In genomic region chr1:31798433-31799195, GRCh38 we compare ENCODE assay signal across 8 cellular contexts. TPM values are rescaled to one million over a fixed set of nuclear protein-coding genes. Genes with fewer than 3 reads are reported as not detected.
DNase-seq lines count a peak whose midpoint lies in the region; TF ChIP-seq lines count a peak whose summit lies in the region.

No MANE protein-coding gene starts in this region.

- no peaks in the 10 kb centered on the region for H3K9me3 ChIP-seq in mesenchymal stem cell (ENCODE audit: control insufficient read depth, low read length)

- H3K4me2 ChIP-seq in mesenchymal stem cell (ENCODE audit: low read length, poor library complexity, severe bottlenecking), result peak overlapping the region; percentile 20

- H3K4me3 ChIP-seq in AG09309 (ENCODE audit: control insufficient read depth, low read depth, low read length) (peak overlapping the region; percentile 61), HFF-Myc (replicated peaks; ENCODE audit: low read depth, low read length) (peak overlapping the region; percentile 41), astrocyte of the cerebellum (ENCODE audit: low read depth, low read length) (peak overlapping the region; percentile 54), mesenchymal stem cell (ENCODE audit: insufficient read depth in 1 of 2, low read depth in 1 of 2, low read length in 2 of 2) (peak overlapping the region; percentile 34 to 87)

- TF ChIP-seq CTCF in AG09309 (IDR thresholded peaks at IDR 0.05; ENCODE audit: control insufficient read depth, insufficient read depth, low read depth, low read length, missing control alignments) (no peak), HFF-Myc (IDR thresholded peaks at IDR 0.05; ENCODE audit: low read depth, low read length, missing control alignments) (no peak), astrocyte of the cerebellum (IDR thresholded peaks at IDR 0.05; ENCODE audit: low read depth, low read length, missing control alignments) (no peak)

- H2BK15ac ChIP-seq in mesenchymal stem cell (ENCODE audit: low read depth, poor library complexity, severe bottlenecking), result peak overlapping the region; percentile 55

- peak overlapping the region; percentile 54 for H4K91ac ChIP-seq in mesenchymal stem cell (ENCODE audit: low read length)

- peak overlapping the region; percentile 88 for H3K9ac ChIP-seq in mesenchymal stem cell (ENCODE audit: low read length)

- peaks cover 41% of the 10 kb centered on the region for H3K4me1 ChIP-seq in mesenchymal stem cell (ENCODE audit: control insufficient read depth, insufficient read depth, low read depth, low read length)

- H3K27ac ChIP-seq in mesenchymal stem cell (ENCODE audit: low read length, poor library complexity, severe bottlenecking), result peak overlapping the region; percentile 39

- H2AFZ ChIP-seq in mesenchymal stem cell (ENCODE audit: low read depth, low read length), result peak overlapping the region; percentile 42

- peak overlapping the region; percentile 76 for H2BK120ac ChIP-seq in mesenchymal stem cell (ENCODE audit: low read depth, low read length)

- H2AK5ac ChIP-seq in mesenchymal stem cell (ENCODE audit: low read length, severe bottlenecking), result peak overlapping the region; percentile 37

- DNase-seq in AG09309 (ENCODE audit: low read depth) (peak; percentile 71), HFF-Myc (ENCODE audit: extremely low read depth, low read depth) (peak; percentile 40), astrocyte of the cerebellum (ENCODE audit: low read depth) (peak; percentile 50), mesenchymal stem cell (peak; percentile 91), mucosa of gallbladder (ENCODE audit: low spot score) (no peak), SIG-M5 treated with dmso at 0.1 percent for 504 hours (lab: John Stamatoyannopoulos, UW; ENCODE audit: unreplicated experiment) (no peak), NCI-H1105 treated with DMSO at 0.1 percent for 48 hours (lab: John Stamatoyannopoulos, UW) (no peak), NCI-H1417 (lab: John Stamatoyannopoulos, UW) (no peak)

- peak overlapping the region; percentile 82 for H4K8ac ChIP-seq in mesenchymal stem cell (ENCODE audit: low read length)

- H3K23ac ChIP-seq in mesenchymal stem cell (ENCODE audit: low read length in 2 of 2), result peak overlapping the region in 1 of 2 experiments; percentile 51

- WGBS in mesenchymal stem cell, result 31% methylated on average over 13 of the region's 17 CpGs

- H3K4ac ChIP-seq in mesenchymal stem cell (ENCODE audit: low read depth in 1 of 2, low read length in 2 of 2), result peak overlapping the region; percentile 82 to 86

- H3K27me3 ChIP-seq in mesenchymal stem cell (ENCODE audit: control insufficient read depth in 1 of 2, insufficient read depth in 1 of 2, low read length in 2 of 2), result no peaks in the 10 kb centered on the region

- in situ Hi-C loops in astrocyte of the cerebellum (cut with HindIII; ENCODE audit: low sequenced_read_pairs), result loop anchor here (25.0 kb wide), 1 partner anchor 164 kb away; no protein-coding TSS in a partner anchor

- no peak overlapping the region for H2BK5ac ChIP-seq in mesenchymal stem cell (ENCODE audit: low read depth, low read length, poor library complexity, severe bottlenecking)

- H2BK12ac ChIP-seq in mesenchymal stem cell (ENCODE audit: low read length in 2 of 2), result peak overlapping the region; percentile 6 to 93

- peak overlapping the region in 1 of 2 experiments; percentile 96 for H3K14ac ChIP-seq in mesenchymal stem cell (ENCODE audit: low read length in 2 of 2)

- peak overlapping the region; percentile 68 to 92 for H3K18ac ChIP-seq in mesenchymal stem cell (ENCODE audit: low read depth in 1 of 2, low read length in 2 of 2)

- H3K36me3 ChIP-seq in mesenchymal stem cell (ENCODE audit: control insufficient read depth in 1 of 2, insufficient read depth in 2 of 2, low read depth in 1 of 2, low read length in 2 of 2), result peaks cover 3 to 5% of the 10 kb centered on the region in 2 experiments

- H3K79me1 ChIP-seq in mesenchymal stem cell (replicated peaks; ENCODE audit: low read length, poor library complexity, severe bottlenecking), result peaks cover 9% of the 10 kb centered on the region

RNA-seq across cellular contexts. Expression of gene SPOCD1, which starts 17.2 kb away (rescaled TPM):
- 20.4 TPM for polyA plus RNA-seq in mesenchymal stem cell (2013, experiment 1 of 2)
- 20.7 TPM for polyA plus RNA-seq in mesenchymal stem cell (2013, experiment 2 of 2)
- 1.8 TPM for total RNA-seq in mucosa of gallbladder

RNA-seq across cellular contexts. Expression of gene ADGRB2, which starts 34.5 kb away (rescaled TPM):
- polyA plus RNA-seq in mesenchymal stem cell (2013, experiment 1 of 2), result 6.1 TPM
- 5.3 TPM for polyA plus RNA-seq in mesenchymal stem cell (2013, experiment 2 of 2)
- 6.0 TPM for total RNA-seq in mucosa of gallbladder

Comparison
In these comparisons a context has a peak if more than half of its experiments do, and no peak if none do; other contexts are left out.
1. DNase-seq: peak in AG09309 (single experiment), HFF-Myc (single experiment), astrocyte of the cerebellum (single experiment) and mesenchymal stem cell (single experiment); none in mucosa of gallbladder (single experiment), SIG-M5 treated with dmso at 0.1 percent for 504 hours (single experiment), NCI-H1105 treated with DMSO at 0.1 percent for 48 hours (single experiment) and NCI-H1417 (0 of 3).
2. Peak in every context shown above with its lines, with median percentiles within 50 percentile points of each other: H3K4me3 ChIP-seq.